Comparison of ENCODE assay signal across 16 cellular contexts in genomic region chr10:113965683-113966082, GRCh38.
DNase-seq lines count a peak whose midpoint lies in the region; ATAC-seq, FAIRE-seq and TF ChIP-seq lines count a peak whose summit lies in the region.
"Had no signal": no experiment of that assay in that cellular context is flagged by ENCODE, and none has a peak within 500 bp of the region (broad histone marks: within the 10 kb centered on the region; RNA-seq: fewer than 3 reads in every experiment).

No MANE protein-coding gene starts in this region.

- DNase-seq in GM18507 (ENCODE audit: extremely low spot score, insufficient read length, low read depth): no peak
- peak; percentile 90 for DNase-seq in NB4 (ENCODE audit: low read depth)
- no peak for DNase-seq in HepG2 (ENCODE audit: low spot score)
- DNase-seq in inferior parietal cortex (ENCODE audit: extremely low spot score): no peak
- no peak for DNase-seq in gastrocnemius medialis
- no peak for DNase-seq in esophagus squamous epithelium (lab: John Stamatoyannopoulos, UW)
- DNase-seq: activated gamma-delta T cell treated with Interleukin-2 at 50 U/mL for 16 hours; BE2C; DMS79 treated with DMSO at 0.1 percent for 48 hours; NCI-H2081; SHP77 treated with DMSO at 0.1 percent for 48 hours; stimulated activated CD4-positive, alpha-beta T cell treated with anti-CD3 and anti-CD28 coated beads, Interleukin-1b, Interleukin-23, amount 100 ng/mL, for 48 hours; stimulated activated CD8-positive, alpha-beta memory T cell treated with anti-CD3 and anti-CD28 coated beads, Interleukin-4, amount 100 ng/mL, for 48 hours had no signal

- TF ChIP-seq RAD21 in HepG2 (CRISPR knock-in tag; IDR thresholded peaks at IDR 0.05): no peak

- H3K36me3 ChIP-seq in HepG2 (replicated peaks in 1 of 2; ENCODE audit: control insufficient read depth in 1 of 2, insufficient read depth in 2 of 2, low read length in 2 of 2) (no peaks in the 10 kb centered on the region), gastrocnemius medialis (no peaks in the 10 kb centered on the region), gastroesophageal sphincter (no peaks in the 10 kb centered on the region), esophagus squamous epithelium (no peaks in the 10 kb centered on the region)
- H3K36me3 ChIP-seq: BE2C had no signal

- peak; percentile 87 for FAIRE-seq in GM18507 (lab: Jason Lieb, UNC)
- FAIRE-seq in HepG2 (lab: Jason Lieb, UNC): no peak

- POLR2A ChIA-PET in HepG2 (lab: Yijun Ruan, JAX): no interaction called here

- H3K9me3 ChIP-seq in HepG2 (ENCODE audit: low read length) (no peaks in the 10 kb centered on the region), gastrocnemius medialis (no peaks in the 10 kb centered on the region), gastroesophageal sphincter (no peaks in the 10 kb centered on the region), esophagus squamous epithelium (no peaks in the 10 kb centered on the region)
- H3K9me3 ChIP-seq: BE2C had no signal

- no peaks in the 10 kb centered on the region for H4K20me1 ChIP-seq in HepG2 (ENCODE audit: insufficient read depth, low read length)

- H3K27ac ChIP-seq in HepG2 (ENCODE audit: extremely low read length, insufficient read depth, low read length) (no peak overlapping the region), gastrocnemius medialis (no peak overlapping the region), gastroesophageal sphincter (no peak overlapping the region), esophagus squamous epithelium (no peak overlapping the region)

- WGBS in HepG2 (ENCODE audit: low lambda C conversion rate): 70% methylated on average over 5 of the region's 5 CpGs
- 57 to 75% methylated on average over 5 of the region's 5 CpGs for WGBS in gastroesophageal sphincter (ENCODE audit: low coverage in 1 of 2), 2 donors
- 59 to 84% methylated on average over 5 of the region's 5 CpGs for WGBS in esophagus squamous epithelium, 2 donors

- BruUV-seq in HepG2 (replicated peaks; lab: Mats Ljungman, UMichigan): no TSS peak

- H3K4me3 ChIP-seq in NB4 (ENCODE audit: low read depth, low read length): peak overlapping the region; percentile 12
- no peak overlapping the region for H3K4me3 ChIP-seq in HepG2 (replicated peaks in 1 of 3; ENCODE audit: insufficient read depth in 1 of 3, low read depth in 2 of 3, low read length in 3 of 3)
- no peak overlapping the region for H3K4me3 ChIP-seq in gastrocnemius medialis
- H3K4me3 ChIP-seq in gastroesophageal sphincter: no peak overlapping the region
- H3K4me3 ChIP-seq in esophagus squamous epithelium: no peak overlapping the region

- H3K9ac ChIP-seq in HepG2 (ENCODE audit: insufficient read depth, low read depth, low read length): no peak overlapping the region

- in situ Hi-C loops in HepG2 (cut with HindIII; ENCODE audit: extremely low pct_ligation_motif_present, low pct_unique_long_range_greater_than_20kb) (no loop called here), gastrocnemius medialis (cut with MboI; ENCODE audit: low sequenced_read_pairs in 4 of 4) (no loop called here)

- TF ChIP-seq POLR2A in NB4 (IDR thresholded peaks at IDR 0.05; ENCODE audit: extremely low read depth, insufficient read length) (no peak), HepG2 (IDR thresholded peaks at IDR 0.05; ENCODE audit: insufficient read depth in 1 of 2, low read depth in 2 of 2, low read length in 2 of 2) (no peak), gastrocnemius medialis (IDR thresholded peaks at IDR 0.05) (no peak), gastroesophageal sphincter (IDR thresholded peaks at IDR 0.05) (no peak), esophagus squamous epithelium (IDR thresholded peaks at IDR 0.05) (no peak)

- ATAC-seq in GM21717 (IDR thresholded peaks at IDR 0.05; ENCODE audit: unreplicated experiment): peak; percentile 39
- ATAC-seq in HepG2: no peak
- no peak for ATAC-seq in gastrocnemius medialis
- no peak for ATAC-seq in gastroesophageal sphincter
- ATAC-seq: natural killer cell treated with Interleukin-12 subunit alpha and Interleukin-12 subunit beta and Interleukin-15 and Interleukin-18, amount 100 ng/mL, for 72 hours had no signal

- H2AFZ ChIP-seq in HepG2 (ENCODE audit: low read length): no peak overlapping the region

- intact Hi-C loops in HepG2 (cut with micrococcal nuclease; ENCODE audit: unreplicated experiment) (no loop called here), gastrocnemius medialis (cut with DNase I; ENCODE audit: low total_unique reads) (no loop called here), esophagus squamous epithelium (cut with DNase I) (no loop called here)

- H3K79me2 ChIP-seq in HepG2 (ENCODE audit: insufficient read depth, low read length): no peaks in the 10 kb centered on the region

- peaks cover 16% of the 10 kb centered on the region for H3K4me1 ChIP-seq in HepG2 (ENCODE audit: insufficient read depth, low read length)
- no peaks in the 10 kb centered on the region for H3K4me1 ChIP-seq in gastrocnemius medialis
- no peaks in the 10 kb centered on the region for H3K4me1 ChIP-seq in gastroesophageal sphincter
- peaks cover 0 to 5% (median 0%) of the 10 kb centered on the region in 3 donors for H3K4me1 ChIP-seq in esophagus squamous epithelium
- H3K4me1 ChIP-seq: BE2C had no signal

- H3K4me2 ChIP-seq in HepG2 (ENCODE audit: low read depth, low read length): no peak overlapping the region

- TF ChIP-seq CTCF in NB4 (IDR thresholded peaks at IDR 0.05; ENCODE audit: low read depth, low read length): no peak
- no peak for TF ChIP-seq CTCF in HepG2 (CRISPR knock-in tag; IDR thresholded peaks at IDR 0.05)
- no peak for TF ChIP-seq CTCF in gastrocnemius medialis (IDR thresholded peaks at IDR 0.05 in 4 of 5, conservative IDR thresholded peaks at IDR 0.05 in 1 of 5)
- TF ChIP-seq CTCF in gastroesophageal sphincter (IDR thresholded peaks at IDR 0.05): no peak
- no peak for TF ChIP-seq CTCF in esophagus squamous epithelium (IDR thresholded peaks at IDR 0.05)

- no peaks in the 10 kb centered on the region; a peak in 1 of 5 replicates for H3K27me3 ChIP-seq in HepG2 (ENCODE audit: control insufficient read depth in 1 of 2, insufficient read depth in 2 of 2, low read length in 2 of 2)
- no peaks in the 10 kb centered on the region for H3K27me3 ChIP-seq in gastrocnemius medialis
- no peaks in the 10 kb centered on the region for H3K27me3 ChIP-seq in gastroesophageal sphincter
- H3K27me3 ChIP-seq in esophagus squamous epithelium: peaks cover 0 to 13% (median 0%) of the 10 kb centered on the region in 4 donors
- H3K27me3 ChIP-seq: BE2C had no signal

- TF ChIP-seq EP300 in HepG2 (IDR thresholded peaks at IDR 0.05; ENCODE audit: low read depth in 2 of 2, low read length in 2 of 2) (no peak), HepG2 (CRISPR knock-in tag; IDR thresholded peaks at IDR 0.05; ENCODE audit: borderline replicate concordance) (no peak), gastroesophageal sphincter (IDR thresholded peaks at IDR 0.05) (no peak)

- CTCF ChIA-PET in HepG2 (lab: Yijun Ruan, JAX; ENCODE audit: low intra/inter-chr PET ratio, low total read pairs): no interaction called here

TF ChIP-seq in HepG2, 621 proteins besides CTCF, POLR2A, EP300 and RAD21:
- 0 out of 2 replicates have a peak, but pooled peaks have one; percentile 10 for TF ChIP-seq CEBPB (IDR thresholded peaks at IDR 0.05; ENCODE audit: borderline replicate concordance, low read depth, low read length)
- TF ChIP-seq IRF9 (CRISPR knock-in tag; IDR thresholded peaks at IDR 0.05; ENCODE audit: borderline replicate concordance): no peak
- no peak for TF ChIP-seq PAWR (CRISPR knock-in tag; IDR thresholded peaks at IDR 0.05; ENCODE audit: borderline replicate concordance)
- no peak for TF ChIP-seq KLF12 (CRISPR knock-in tag; IDR thresholded peaks at IDR 0.05; ENCODE audit: borderline replicate concordance)
- TF ChIP-seq ELF4 (CRISPR knock-in tag; IDR thresholded peaks at IDR 0.05; ENCODE audit: borderline replicate concordance): no peak
- no peak for TF ChIP-seq SOX13 (IDR thresholded peaks at IDR 0.05)
- no peak for TF ChIP-seq SOX13 (CRISPR knock-in tag; conservative IDR thresholded peaks at IDR 0.05 in 1 of 2, IDR thresholded peaks at IDR 0.05 in 1 of 2)
- TF ChIP-seq TCF7 (IDR thresholded peaks at IDR 0.05; ENCODE audit: low read depth): no peak
- no peak for TF ChIP-seq SALL1 (CRISPR knock-in tag; IDR thresholded peaks at IDR 0.05)
